In genomic region chr1:244451951-244452795, GRCh38 we compare ENCODE assay signal across 8 cellular contexts. TPM values are rescaled to one million over a fixed set of nuclear protein-coding genes. Genes with fewer than 3 reads are reported as not detected.
DNase-seq lines count a peak whose midpoint lies in the region; ATAC-seq and TF ChIP-seq lines count a peak whose summit lies in the region.

No MANE protein-coding gene starts in this region.

- no peak for TF ChIP-seq POLR2A in lower leg skin (IDR thresholded peaks at IDR 0.05)

- POLR2A ChIA-PET in CD8-positive, alpha-beta T cell (lab: Charles Lee), result interaction anchor here (1.1 to 3.3 kb wide), 4 partner anchors 10 to 1197 kb away, joined by 4 to 22 read pairs (median 6); partner anchors contain the start of genes CATSPERE, CEP170, HNRNPU and SDCCAG8
- POLR2A ChIA-PET in activated CD4-positive, alpha-beta memory T cell treated with anti-CD3 and anti-CD28 coated beads, Interleukin-2, amount 10 ng/mL, durations not matched to agents 7 days and 5 days (lab: Charles Lee), result interaction anchor here (0.9 to 2.8 kb wide), 9 partner anchors 10 to 520 kb away, joined by 3 to 19 read pairs (median 4); partner anchors contain the start of genes CATSPERE, COX20, DESI2 and HNRNPU

- whole genome bisulfite sequencing in lower leg skin, 2 donors, result 11% methylated on average over 26 to 28 of the region's 47 CpGs

- CTCF ChIA-PET in CD8-positive, alpha-beta T cell (lab: Charles Lee), result no interaction called here
- CTCF ChIA-PET in activated CD4-positive, alpha-beta memory T cell treated with anti-CD3 and anti-CD28 coated beads, Interleukin-2, amount 10 ng/mL, durations not matched to agents 7 days and 5 days (lab: Charles Lee), result interaction anchor here (1.0 to 1.1 kb wide), 2 partner anchors 21 to 153 kb away, joined by 3 to 4 read pairs; no protein-coding TSS in a partner anchor

- H3K4me1 ChIP-seq in CD8-positive, alpha-beta T cell (ENCODE audit: insufficient read depth, low read length), result peaks cover 32% of the 10 kb centered on the region

- H3K36me3 Mint-ChIP-seq in CD8-positive, alpha-beta T cell, result peaks cover 20% of the 10 kb centered on the region
- peaks cover 30% of the 10 kb centered on the region for H3K36me3 Mint-ChIP-seq in activated CD4-positive, alpha-beta memory T cell treated with anti-CD3 and anti-CD28 coated beads, Interleukin-2, amount 10 ng/mL, durations not matched to agents 7 days and 5 days (ENCODE audit: low read depth)

- H3K4me3 ChIP-seq in CD8-positive, alpha-beta T cell (ENCODE audit: low read depth, low read length), result peak overlapping the region; percentile 78
- H3K4me3 ChIP-seq in HL-60 (replicated peaks; ENCODE audit: insufficient read depth, low read length) (peak overlapping the region; percentile 73), dorsolateral prefrontal cortex (peak overlapping the region; percentile 70 to 99 (median 95)), lower leg skin (ENCODE audit: low read depth, poor library complexity, severe bottlenecking) (peak overlapping the region; percentile 83)

- intact Hi-C loops in CD8-positive, alpha-beta T cell (cut with DNase I, micrococcal nuclease), result loop anchor here (1.0 to 10.0 kb wide), 15 partner anchors 9 to 1197 kb away; partner anchors contain the start of genes COX20 (in 2 of the 2), AKT3 (in 1 of the 2), CATSPERE (in 1 of the 2) and CEP170 (in 1 of the 2)
- intact Hi-C loops in dorsolateral prefrontal cortex (cut with DNase I), result loop anchor here (2.0 to 10.0 kb wide), 7 partner anchors 109 to 345 kb away; partner anchors contain the start of gene DESI2 (in 2 of the 2)
- intact Hi-C loops in lower leg skin (cut with DNase I; ENCODE audit: low total_unique reads), result no loop called here

- no peaks in the 10 kb centered on the region for H3K27me3 Mint-ChIP-seq in CD8-positive, alpha-beta T cell (ENCODE audit: low read depth)
- no peaks in the 10 kb centered on the region for H3K27me3 Mint-ChIP-seq in activated CD4-positive, alpha-beta memory T cell treated with anti-CD3 and anti-CD28 coated beads, Interleukin-2, amount 10 ng/mL, durations not matched to agents 7 days and 5 days

- ATAC-seq in CD8-positive, alpha-beta T cell, result peak; percentile 83
- peak; percentile 93 for ATAC-seq in GM19463 (IDR thresholded peaks at IDR 0.05; ENCODE audit: unreplicated experiment)

- H3K9me3 ChIP-seq in CD8-positive, alpha-beta T cell (ENCODE audit: low read length), result no peaks in the 10 kb centered on the region

- peak; percentile 55 for TF ChIP-seq CTCF in CD8-positive, alpha-beta T cell (IDR thresholded peaks at IDR 0.05)
- TF ChIP-seq CTCF in HL-60 (IDR thresholded peaks at IDR 0.05; ENCODE audit: insufficient read depth, low read length), result no peak
- TF ChIP-seq CTCF in dorsolateral prefrontal cortex (IDR thresholded peaks at IDR 0.05 in 54 of 56, conservative IDR thresholded peaks at IDR 0.05 in 2 of 56; ENCODE audit: low read depth in 1 of 56, partially characterized antibody in 56 of 56), result peak; percentile 24 to 77 (median 65)
- TF ChIP-seq CTCF in lower leg skin (IDR thresholded peaks at IDR 0.05), result no peak

- peaks cover 45% of the 10 kb centered on the region for H3K4me1 Mint-ChIP-seq in CD8-positive, alpha-beta T cell (ENCODE audit: low read depth)
- H3K4me1 Mint-ChIP-seq in activated CD4-positive, alpha-beta memory T cell treated with anti-CD3 and anti-CD28 coated beads, Interleukin-2, amount 10 ng/mL, durations not matched to agents 7 days and 5 days, result peaks cover 38% of the 10 kb centered on the region

- DNase-seq in CD8-positive, alpha-beta T cell, result peak; percentile 97 to 99 (median 99)
- DNase-seq in HL-60 (ENCODE audit: low read depth in 1 of 2, low spot score in 1 of 2) (peak; percentile 97 to 98), NCI-H82 treated with DMSO at 0.1 percent for 48 hours (lab: John Stamatoyannopoulos, UW; ENCODE audit: unreplicated experiment) (peak; percentile 99), dorsolateral prefrontal cortex (peak; percentile 94 to 99 (median 98)), lower leg skin (ENCODE audit: low spot score in 2 of 2) (peak; percentile 99 to 100)
- DNase-seq in activated CD4-positive, alpha-beta memory T cell treated with anti-CD3 and anti-CD28 coated beads, Interleukin-2, amount 10 ng/mL, durations not matched to agents 7 days and 5 days, result peak; percentile 99
- peak; percentile 98 to 99 for DNase-seq in stimulated activated CD4-positive, alpha-beta T cell treated with anti-CD3 and anti-CD28 coated beads, Interleukin-4, amount 100 ng/mL, for 4 hours

- H3K27ac ChIP-seq in CD8-positive, alpha-beta T cell (ENCODE audit: low read depth, low read length), result peak overlapping the region; percentile 96
- H3K27ac ChIP-seq in HL-60 (replicated peaks) (peak overlapping the region; percentile 95), dorsolateral prefrontal cortex (peak overlapping the region; percentile 80 to 98 (median 94))

- H3K4me3 Mint-ChIP-seq in CD8-positive, alpha-beta T cell, result peak overlapping the region; percentile 91
- H3K4me3 Mint-ChIP-seq in activated CD4-positive, alpha-beta memory T cell treated with anti-CD3 and anti-CD28 coated beads, Interleukin-2, amount 10 ng/mL, durations not matched to agents 7 days and 5 days, result peak overlapping the region; percentile 90

- H3K36me3 ChIP-seq in CD8-positive, alpha-beta T cell (ENCODE audit: insufficient read depth, low read length), result no peaks in the 10 kb centered on the region

- H3K27ac Mint-ChIP-seq in CD8-positive, alpha-beta T cell, result peak overlapping the region; percentile 97
- H3K27ac Mint-ChIP-seq in activated CD4-positive, alpha-beta memory T cell treated with anti-CD3 and anti-CD28 coated beads, Interleukin-2, amount 10 ng/mL, durations not matched to agents 7 days and 5 days, result peak overlapping the region; percentile 93

- no peaks in the 10 kb centered on the region for H3K27me3 ChIP-seq in CD8-positive, alpha-beta T cell (ENCODE audit: insufficient read depth, low read length)
- H3K27me3 ChIP-seq in HL-60 (ENCODE audit: insufficient read depth, poor library complexity, severe bottlenecking) (no peaks in the 10 kb centered on the region), dorsolateral prefrontal cortex (no peaks in the 10 kb centered on the region)

- no peaks in the 10 kb centered on the region for H3K9me3 Mint-ChIP-seq in CD8-positive, alpha-beta T cell
- H3K9me3 Mint-ChIP-seq in activated CD4-positive, alpha-beta memory T cell treated with anti-CD3 and anti-CD28 coated beads, Interleukin-2, amount 10 ng/mL, durations not matched to agents 7 days and 5 days, result no peaks in the 10 kb centered on the region

RNA-seq across cellular contexts. Expression of gene ADSS2, which starts 0.5 kb away (rescaled TPM):
- 10 to 100 TPM; 34.0 to 34.7 TPM for total RNA-seq in CD8-positive, alpha-beta T cell
- 10 to 100 TPM; 53.7 to 54.2 TPM for total RNA-seq in activated CD4-positive, alpha-beta memory T cell treated with anti-CD3 and anti-CD28 coated beads, Interleukin-2, amount 10 ng/mL, durations not matched to agents 7 days and 5 days
- total RNA-seq in dorsolateral prefrontal cortex (10 to 100 TPM; 25.2 to 78.9 (median 51.3) TPM), lower leg skin (10 to 100 TPM; 39.4 to 59.3 (median 47.0) TPM)

RNA-seq across cellular contexts. Expression of gene CATSPERE, which starts 8.9 kb away (rescaled TPM):
- total RNA-seq in CD8-positive, alpha-beta T cell, result under 1 TPM; 0.33 to 0.92 TPM
- total RNA-seq in activated CD4-positive, alpha-beta memory T cell treated with anti-CD3 and anti-CD28 coated beads, Interleukin-2, amount 10 ng/mL, durations not matched to agents 7 days and 5 days, result under 1 TPM; 0.23 to 0.93 TPM
- total RNA-seq in dorsolateral prefrontal cortex (1 to 10 TPM; 1.5 to 7.7 (median 4.0) TPM), lower leg skin (under 1 TPM in 3 of 4 donors, not detected in 1; 0.25 to 0.98 (median 0.91) TPM)

Comparison
In these comparisons a context has a peak if more than half of its experiments do, and no peak if none do; other contexts are left out.
1. Peak in every context shown above with its lines: DNase-seq, ATAC-seq, H3K4me3 ChIP-seq and H3K27ac ChIP-seq.
2. CTCF ChIP-seq: peak in CD8-positive, alpha-beta T cell (single experiment) and dorsolateral prefrontal cortex (56 of 56); none in HL-60 (single experiment) and lower leg skin (0 of 3).